In the genomic region with DNA sequence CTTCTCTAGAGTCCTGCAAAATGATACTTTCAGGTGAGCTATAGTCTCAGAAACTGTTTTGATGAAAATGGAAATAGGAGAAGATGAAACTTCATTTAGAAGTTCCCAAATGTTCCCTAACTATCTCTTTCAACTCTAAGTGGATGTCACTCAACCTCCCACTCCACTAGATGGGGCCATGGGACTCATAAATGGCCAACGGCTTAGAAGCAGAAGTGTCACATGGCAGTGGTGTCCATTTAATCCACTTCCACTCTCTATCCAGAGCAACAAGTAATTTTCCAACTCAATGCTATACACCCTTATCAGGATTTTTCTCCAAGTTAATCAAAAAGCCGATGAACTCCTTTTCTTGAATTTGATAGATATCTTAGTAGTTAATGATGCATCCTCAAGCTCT, we compare ENCODE assay signal across 10 cellular contexts.
DNase-seq lines count a peak whose midpoint lies in the region; ATAC-seq and TF ChIP-seq lines count a peak whose summit lies in the region.
"Had no signal": no experiment of that assay in that cellular context is flagged by ENCODE, and none has a peak within 500 bp of the region (broad histone marks: within the 10 kb centered on the region; RNA-seq: fewer than 3 reads in every experiment).

No MANE protein-coding gene starts in this region.

- no peak overlapping the region for H3K4me3 ChIP-seq in AG09309 (ENCODE audit: control insufficient read depth, low read depth, low read length)
- no peak overlapping the region for H3K4me3 ChIP-seq in OCI-LY3 (ENCODE audit: low read length)

- no peak overlapping the region for H2AFZ ChIP-seq in OCI-LY3 (ENCODE audit: low read depth, low read length)

- H3K4me3 Mint-ChIP-seq in activated naive CD4-positive, alpha-beta T cell treated with anti-CD3 and anti-CD28 coated beads for 36 hours, result no peak overlapping the region
- H3K4me3 Mint-ChIP-seq: activated naive CD4-positive, alpha-beta T cell treated with anti-CD3 and anti-CD28 coated beads, Interleukin-2, amount 50 U/mL, for 24 hours had no signal

- H3K9ac ChIP-seq in OCI-LY3 (ENCODE audit: low read length), result no peak overlapping the region

- H3K4me2 ChIP-seq in OCI-LY3 (ENCODE audit: low read length), result no peak overlapping the region

- peaks cover 1% of the 10 kb centered on the region for H3K9me3 Mint-ChIP-seq in activated naive CD4-positive, alpha-beta T cell treated with anti-CD3 and anti-CD28 coated beads for 36 hours
- H3K9me3 Mint-ChIP-seq: activated naive CD4-positive, alpha-beta T cell treated with anti-CD3 and anti-CD28 coated beads, Interleukin-2, amount 50 U/mL, for 24 hours had no signal

- no peaks in the 10 kb centered on the region for H3K4me1 ChIP-seq in OCI-LY3 (ENCODE audit: low read length)

- peak; percentile 49 for TF ChIP-seq CTCF in AG09309 (IDR thresholded peaks at IDR 0.05; ENCODE audit: control insufficient read depth, insufficient read depth, low read depth, low read length, missing control alignments)
- TF ChIP-seq CTCF in GM20000 (IDR thresholded peaks at IDR 0.05; ENCODE audit: extremely low read depth, missing control alignments), result no peak
- peak; percentile 51 for TF ChIP-seq CTCF in OCI-LY3 (IDR thresholded peaks at IDR 0.05; ENCODE audit: low read depth, low read length)

- no peaks in the 10 kb centered on the region for H3K79me2 ChIP-seq in OCI-LY3 (ENCODE audit: low read length)

- H3K36me3 Mint-ChIP-seq in activated naive CD4-positive, alpha-beta T cell treated with anti-CD3 and anti-CD28 coated beads for 36 hours (ENCODE audit: low read depth), result no peaks in the 10 kb centered on the region
- H3K36me3 Mint-ChIP-seq: activated naive CD4-positive, alpha-beta T cell treated with anti-CD3 and anti-CD28 coated beads, Interleukin-2, amount 50 U/mL, for 24 hours had no signal

- H3K27ac Mint-ChIP-seq in activated naive CD4-positive, alpha-beta T cell treated with anti-CD3 and anti-CD28 coated beads for 36 hours, result no peak overlapping the region
- H3K27ac Mint-ChIP-seq: activated naive CD4-positive, alpha-beta T cell treated with anti-CD3 and anti-CD28 coated beads, Interleukin-2, amount 50 U/mL, for 24 hours had no signal

- H3K36me3 ChIP-seq in OCI-LY3 (replicated peaks; ENCODE audit: low read depth, low read length), result no peaks in the 10 kb centered on the region

- H3K9me3 ChIP-seq in OCI-LY3 (ENCODE audit: insufficient read depth, low read length), result no peaks in the 10 kb centered on the region

- DNase-seq in AG09309 (ENCODE audit: low read depth), result peak; percentile 7
- DNase-seq in GM20000 (ENCODE audit: low spot score), result peak; percentile 3
- peak; percentile 26 for DNase-seq in fibroblast of the conjunctiva (ENCODE audit: low read depth)
- DNase-seq in NCI-H774 (lab: John Stamatoyannopoulos, UW), result no peak
- no peak for DNase-seq in activated naive CD4-positive, alpha-beta T cell treated with anti-CD3 and anti-CD28 coated beads for 36 hours
- no peak for DNase-seq in hippocampal formation (lab: John Stamatoyannopoulos, UW)
- DNase-seq: NCI-H2029 had no signal

- CTCF ChIA-PET in activated naive CD4-positive, alpha-beta T cell treated with anti-CD3 and anti-CD28 coated beads for 36 hours (lab: Charles Lee), result no interaction called here

- intact Hi-C loops in activated naive CD4-positive, alpha-beta T cell treated with anti-CD3 and anti-CD28 coated beads for 36 hours (cut with micrococcal nuclease), result no loop called here

- no peak overlapping the region for H3K27ac ChIP-seq in OCI-LY3 (ENCODE audit: low read length)

- H4K20me1 ChIP-seq in OCI-LY3 (ENCODE audit: insufficient read depth, low read length), result no peaks in the 10 kb centered on the region

- ATAC-seq in GM21515 (IDR thresholded peaks at IDR 0.05; ENCODE audit: unreplicated experiment), result no peak

- H3K4me1 Mint-ChIP-seq in activated naive CD4-positive, alpha-beta T cell treated with anti-CD3 and anti-CD28 coated beads for 36 hours (ENCODE audit: low read depth), result no peaks in the 10 kb centered on the region
- H3K4me1 Mint-ChIP-seq: activated naive CD4-positive, alpha-beta T cell treated with anti-CD3 and anti-CD28 coated beads, Interleukin-2, amount 50 U/mL, for 24 hours had no signal

- no peaks in the 10 kb centered on the region for H3K27me3 Mint-ChIP-seq in activated naive CD4-positive, alpha-beta T cell treated with anti-CD3 and anti-CD28 coated beads for 36 hours (ENCODE audit: low read depth)
- H3K27me3 Mint-ChIP-seq: activated naive CD4-positive, alpha-beta T cell treated with anti-CD3 and anti-CD28 coated beads, Interleukin-2, amount 50 U/mL, for 24 hours had no signal

- no peaks in the 10 kb centered on the region for H3K27me3 ChIP-seq in OCI-LY3 (ENCODE audit: low read depth, low read length)

Comparison
In these comparisons a context has a peak if more than half of its experiments do, and no peak if none do; other contexts are left out.
1. DNase-seq: peak in AG09309 (single experiment), GM20000 (single experiment) and fibroblast of the conjunctiva (single experiment); none in NCI-H774 (single experiment), activated naive CD4-positive, alpha-beta T cell treated with anti-CD3 and anti-CD28 coated beads for 36 hours (single experiment) and hippocampal formation (0 of 2).